In genomic region chr2:150846691-150847090, GRCh38 we compare ENCODE assay signal across 26 cellular contexts.
A peak's percentile ranks its signal among the peaks of the same experiment; 100 is the strongest.
DNase-seq lines count a peak whose midpoint lies in the region; FAIRE-seq and TF ChIP-seq lines count a peak whose summit lies in the region.
"Had no signal": no experiment of that assay in that cellular context is flagged by ENCODE, and none has a peak within 500 bp of the region (broad histone marks: within the 10 kb centered on the region; RNA-seq: fewer than 3 reads in every experiment).

No MANE protein-coding gene starts in this region.

- intact Hi-C loops in activated CD4-positive, alpha-beta memory T cell treated with anti-CD3 and anti-CD28 coated beads for 36 hours (cut with micrococcal nuclease), result no loop called here

- H2BK5ac ChIP-seq in mesenchymal stem cell (ENCODE audit: low read depth, low read length, poor library complexity, severe bottlenecking), result no peak overlapping the region

- no peak overlapping the region for H3K27ac Mint-ChIP-seq in activated CD4-positive, alpha-beta memory T cell treated with anti-CD3 and anti-CD28 coated beads for 36 hours
- H3K27ac Mint-ChIP-seq: CD14-positive monocyte; CD8-positive, alpha-beta memory T cell; HFFc6; IgD-negative memory B cell had no signal

- H2AK5ac ChIP-seq in mesenchymal stem cell (ENCODE audit: low read length, severe bottlenecking), result no peak overlapping the region

- H3K36me3 Mint-ChIP-seq in activated CD4-positive, alpha-beta memory T cell treated with anti-CD3 and anti-CD28 coated beads for 36 hours, result no peaks in the 10 kb centered on the region
- H3K36me3 Mint-ChIP-seq: CD14-positive monocyte; CD8-positive, alpha-beta memory T cell; IgD-negative memory B cell had no signal

- no peak overlapping the region for H3K23ac ChIP-seq in mesenchymal stem cell (ENCODE audit: low read length in 2 of 2)

- CTCF ChIA-PET in activated CD4-positive, alpha-beta memory T cell treated with anti-CD3 and anti-CD28 coated beads for 36 hours (lab: Charles Lee), result no interaction called here
- CTCF ChIA-PET in HEK293T (lab: Yijun Ruan, JAX), result no interaction called here

- H2AFZ ChIP-seq in mesenchymal stem cell (ENCODE audit: low read depth, low read length), result no peak overlapping the region

- H3K27ac ChIP-seq in HUES6 (ENCODE audit: low read depth, low read length) (0 out of 2 replicates have a peak overlapping the region, but pooled peaks have one; percentile 28), mesenchymal stem cell (ENCODE audit: low read length, poor library complexity, severe bottlenecking) (no peak overlapping the region)
- H3K27ac ChIP-seq: KMS-11, SJCRH30 had no signal

- H3K27me3 Mint-ChIP-seq in activated CD4-positive, alpha-beta memory T cell treated with anti-CD3 and anti-CD28 coated beads for 36 hours, result no peaks in the 10 kb centered on the region

- FAIRE-seq in urothelium cell line (lab: Jason Lieb, UNC), result no peak
- FAIRE-seq: GM12878, RCC 7860 had no signal

- H3K9me3 ChIP-seq in HUES6 (ENCODE audit: control insufficient read depth, insufficient read depth, low read depth, low read length) (peaks cover 14% of the 10 kb centered on the region), adipocyte (ENCODE audit: control insufficient read depth, low read length) (no peaks in the 10 kb centered on the region), mesenchymal stem cell (ENCODE audit: control insufficient read depth, low read length) (peaks cover 6% of the 10 kb centered on the region)
- H3K9me3 ChIP-seq: SJCRH30 had no signal

- H3K36me3 ChIP-seq in HUES6 (ENCODE audit: control insufficient read depth, insufficient read depth, low read length) (no peaks in the 10 kb centered on the region), adipocyte (ENCODE audit: control insufficient read depth, insufficient read depth, low read length, severe bottlenecking) (no peaks in the 10 kb centered on the region), mesenchymal stem cell (ENCODE audit: control insufficient read depth in 1 of 2, insufficient read depth in 2 of 2, low read depth in 1 of 2, low read length in 2 of 2) (no peaks in the 10 kb centered on the region)
- H3K36me3 ChIP-seq: SJCRH30 had no signal

- no peaks in the 10 kb centered on the region for H3K79me1 ChIP-seq in mesenchymal stem cell (replicated peaks; ENCODE audit: low read length, poor library complexity, severe bottlenecking)

- no peak overlapping the region for H4K8ac ChIP-seq in mesenchymal stem cell (ENCODE audit: low read length)

- H3K4me3 Mint-ChIP-seq in activated CD4-positive, alpha-beta memory T cell treated with anti-CD3 and anti-CD28 coated beads for 36 hours, result no peak overlapping the region
- H3K4me3 Mint-ChIP-seq: CD14-positive monocyte; CD8-positive, alpha-beta memory T cell; H9; HFFc6; IgD-negative memory B cell had no signal

- no peak overlapping the region for H3K18ac ChIP-seq in mesenchymal stem cell (ENCODE audit: low read depth in 1 of 2, low read length in 2 of 2)

- H2BK12ac ChIP-seq in mesenchymal stem cell (ENCODE audit: low read length in 2 of 2), result no peak overlapping the region

- POLR2A ChIA-PET in activated CD4-positive, alpha-beta memory T cell treated with anti-CD3 and anti-CD28 coated beads for 36 hours (lab: Charles Lee), result no interaction called here
- POLR2A ChIA-PET in HEK293T (lab: Yijun Ruan, JAX), result no interaction called here

- no peak overlapping the region for H2BK15ac ChIP-seq in mesenchymal stem cell (ENCODE audit: low read depth, poor library complexity, severe bottlenecking)

- H2BK120ac ChIP-seq in mesenchymal stem cell (ENCODE audit: low read depth, low read length), result no peak overlapping the region

- H3K4ac ChIP-seq in mesenchymal stem cell (ENCODE audit: low read depth in 1 of 2, low read length in 2 of 2), result no peak overlapping the region

- no peak overlapping the region for H3K4me2 ChIP-seq in mesenchymal stem cell (ENCODE audit: low read length, poor library complexity, severe bottlenecking)
- H3K4me2 ChIP-seq: KMS-11 had no signal

- no peak overlapping the region for H3K9ac ChIP-seq in HUES6 (ENCODE audit: low read length)
- H3K9ac ChIP-seq in adipocyte (ENCODE audit: low read length), result no peak overlapping the region
- peak overlapping the region; percentile 20 for H3K9ac ChIP-seq in mesenchymal stem cell (ENCODE audit: low read length)
- H3K9ac ChIP-seq: KMS-11 had no signal

- H3K27me3 ChIP-seq in HUES6 (ENCODE audit: control insufficient read depth, insufficient read depth, low read length), result no peaks in the 10 kb centered on the region
- no peaks in the 10 kb centered on the region for H3K27me3 ChIP-seq in adipocyte (replicated peaks; ENCODE audit: control insufficient read depth, insufficient read depth, low read length)
- H3K27me3 ChIP-seq in mesenchymal stem cell (ENCODE audit: control insufficient read depth in 1 of 2, insufficient read depth in 1 of 2, low read length in 2 of 2), result no peaks in the 10 kb centered on the region
- H3K27me3 ChIP-seq: SJCRH30 had no signal

- H3K4me1 Mint-ChIP-seq in activated CD4-positive, alpha-beta memory T cell treated with anti-CD3 and anti-CD28 coated beads for 36 hours (ENCODE audit: low read depth), result no peaks in the 10 kb centered on the region
- H3K4me1 Mint-ChIP-seq: CD14-positive monocyte; CD8-positive, alpha-beta memory T cell; IgD-negative memory B cell had no signal

- H3K14ac ChIP-seq in mesenchymal stem cell (ENCODE audit: low read length in 2 of 2), result no peak overlapping the region

- DNase-seq in adipocyte (ENCODE audit: low read depth) (no peak), mesenchymal stem cell (no peak), urothelium cell line (ENCODE audit: low spot score) (no peak), HEK293T (ENCODE audit: extremely low spot score) (no peak), NOMO-1 treated with DMSO at 0.1 percent for 48 hours (lab: John Stamatoyannopoulos, UW; ENCODE audit: unreplicated experiment) (no peak)
- DNase-seq in activated CD4-positive, alpha-beta memory T cell treated with anti-CD3 and anti-CD28 coated beads for 36 hours, result no peak
- DNase-seq: CD8-positive, alpha-beta memory T cell; DMS 273 treated with DMSO at 0.1 percent for 48 hours; DMS79; EL; GDM1; H9; HFFc6; NCI-H1048; NCI-H1417; NCI-H1694; NCI-H2029 treated with DMSO at 0.1 percent for 48 hours; NCI-H2227 treated with DMSO at 0.1 percent for 48 hours; NCI-H69 had no signal

- no peaks in the 10 kb centered on the region for H3K9me3 Mint-ChIP-seq in activated CD4-positive, alpha-beta memory T cell treated with anti-CD3 and anti-CD28 coated beads for 36 hours
- H3K9me3 Mint-ChIP-seq: HFFc6 had no signal

- WGBS in mesenchymal stem cell, result no CpG with 5 or more reads among the region's 1 CpG

- no peak overlapping the region for H4K91ac ChIP-seq in mesenchymal stem cell (ENCODE audit: low read length)

- peaks cover 24% of the 10 kb centered on the region for H3K4me1 ChIP-seq in HUES6 (ENCODE audit: control insufficient read depth, insufficient read depth, low read length)
- peaks cover 2% of the 10 kb centered on the region for H3K4me1 ChIP-seq in adipocyte (ENCODE audit: control insufficient read depth, insufficient read depth, low read length)
- no peaks in the 10 kb centered on the region for H3K4me1 ChIP-seq in mesenchymal stem cell (ENCODE audit: control insufficient read depth, insufficient read depth, low read depth, low read length)

- no peak overlapping the region for H3K4me3 ChIP-seq in HUES6 (ENCODE audit: low read depth, low read length)
- H3K4me3 ChIP-seq in adipocyte (ENCODE audit: low read length), result peak overlapping the region; percentile 15
- H3K4me3 ChIP-seq in mesenchymal stem cell (ENCODE audit: insufficient read depth in 1 of 2, low read depth in 1 of 2, low read length in 2 of 2), result peak overlapping the region in 1 of 2 experiments; percentile 6
- H3K4me3 ChIP-seq: GM12878, SJCRH30 had no signal

TF ChIP-seq in HEK293T, 16 proteins besides CTCF, POLR2A, EP300 and RAD21:
- no peak for TF ChIP-seq NFRKB (IDR thresholded peaks at IDR 0.05)
- TF ChIP-seq LEF1 (IDR thresholded peaks at IDR 0.05; ENCODE audit: borderline replicate concordance), result no peak
- no peak for TF ChIP-seq L3MBTL2 (conservative IDR thresholded peaks at IDR 0.05)
